ENCODE assay signal across 8 cellular contexts in the genomic region with DNA sequence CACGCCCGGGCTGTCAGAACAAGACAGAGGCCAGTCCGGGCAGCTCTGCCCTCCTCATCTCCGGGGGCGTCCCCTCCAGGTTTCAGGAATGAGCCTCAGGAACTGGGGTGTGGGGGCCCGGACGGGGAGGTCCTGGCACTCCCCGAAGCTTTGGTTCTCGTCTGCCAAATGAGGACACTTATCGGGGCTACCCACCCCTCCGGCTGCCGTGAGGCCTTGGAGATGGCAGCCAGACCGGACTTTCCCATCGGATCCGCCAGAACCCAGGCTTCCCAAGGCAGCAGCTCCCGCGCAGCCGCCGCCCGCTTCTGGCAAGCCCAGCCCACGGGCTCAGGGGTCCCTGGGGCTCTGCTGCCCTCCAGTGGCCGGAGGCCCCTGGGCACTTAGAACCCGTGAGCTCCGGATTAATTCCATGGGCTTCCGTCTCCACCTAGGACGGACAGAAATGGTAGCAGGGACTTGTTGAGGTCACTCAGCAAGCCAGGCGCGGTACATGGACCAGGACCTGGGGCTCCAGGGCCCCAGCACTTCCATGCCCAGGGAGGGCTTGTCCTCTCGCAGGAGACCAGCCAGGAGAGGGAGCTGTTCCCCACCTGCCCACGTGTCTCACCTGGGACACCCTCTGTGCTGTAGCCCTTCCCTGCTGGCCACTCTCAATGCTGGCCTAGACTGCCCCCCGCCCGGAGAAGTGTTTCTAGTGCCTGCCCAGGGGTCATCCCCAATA.
DNase-seq lines count a peak whose midpoint lies in the region; ATAC-seq and TF ChIP-seq lines count a peak whose summit lies in the region.

No MANE protein-coding gene starts in this region.

- H3K4me2 ChIP-seq in SU-DHL-6 (ENCODE audit: low read depth, low read length, poor library complexity, severe bottlenecking) = peak overlapping the region; percentile 55

- peak in 1 of 2 donors; percentile 60 for TF ChIP-seq EP300 in tibial nerve (IDR thresholded peaks at IDR 0.05)

- H3F3A ChIP-seq in SU-DHL-6 (ENCODE audit: insufficient read depth) = no peaks in the 10 kb centered on the region

- H3K9me3 ChIP-seq in SU-DHL-6 (ENCODE audit: insufficient read depth, low read length) = no peaks in the 10 kb centered on the region
- H3K9me3 ChIP-seq in cardiac muscle cell (ENCODE audit: low read depth) = no peaks in the 10 kb centered on the region
- H3K9me3 ChIP-seq in tibial nerve = no peaks in the 10 kb centered on the region

- POLR2A ChIA-PET in activated naive CD8-positive, alpha-beta T cell treated with anti-CD3 and anti-CD28 coated beads, Interleukin-2, amount 10 ng/mL, durations not matched to agents 7 days and 5 days (lab: Charles Lee) = interaction anchor here (1.0 to 1.3 kb wide), 4 partner anchors 124 to 433 kb away, joined by 3 to 4 read pairs (median 3); no protein-coding TSS in a partner anchor

- H3K36me3 ChIP-seq in SU-DHL-6 (ENCODE audit: low read length) = no peaks in the 10 kb centered on the region
- H3K36me3 ChIP-seq in cardiac muscle cell = no peaks in the 10 kb centered on the region
- H3K36me3 ChIP-seq in tibial nerve = no peaks in the 10 kb centered on the region

- ATAC-seq in activated naive CD8-positive, alpha-beta T cell treated with anti-CD3 and anti-CD28 coated beads, Interleukin-2, amount 10 ng/mL, durations not matched to agents 7 days and 5 days (ENCODE audit: low read depth) = peak; percentile 97

- H3K4me3 ChIP-seq in SU-DHL-6 (ENCODE audit: insufficient read depth, low read length, poor library complexity, severe bottlenecking) (peak overlapping the region; percentile 46), cardiac muscle cell (peak overlapping the region; percentile 13), tibial nerve (peak overlapping the region; percentile 12 to 48 (median 42))

- WGBS in tibial nerve, 2 donors = 6 to 8% methylated on average over 29 to 32 of the region's 32 CpGs

- H3K27ac ChIP-seq in SU-DHL-6 (ENCODE audit: low read depth, low read length) (no peak overlapping the region), cardiac muscle cell (no peak overlapping the region), tibial nerve (peak overlapping the region; percentile 2 to 85 (median 74))

- H4K20me1 ChIP-seq in SU-DHL-6 (ENCODE audit: low read depth, low read length) = no peaks in the 10 kb centered on the region

- TF ChIP-seq CTCF in SU-DHL-6 (IDR thresholded peaks at IDR 0.05; ENCODE audit: insufficient read depth, low read length, poor library complexity, severe bottlenecking) (peak; percentile 100), cardiac muscle cell (IDR thresholded peaks at IDR 0.05; ENCODE audit: low read depth, low read length) (peak; percentile 95), tibial nerve (IDR thresholded peaks at IDR 0.05) (peak; percentile 95 to 99 (median 97))

- no peaks in the 10 kb centered on the region for H3K36me3 Mint-ChIP-seq in activated naive CD8-positive, alpha-beta T cell treated with anti-CD3 and anti-CD28 coated beads, Interleukin-2, amount 10 ng/mL, durations not matched to agents 7 days and 5 days

- no peaks in the 10 kb centered on the region for H3K9me2 ChIP-seq in SU-DHL-6 (replicated peaks; ENCODE audit: insufficient read depth, low read length)

- H2AFZ ChIP-seq in SU-DHL-6 (ENCODE audit: low read depth, low read length, severe bottlenecking) = peak overlapping the region; percentile 90

- H3K9ac ChIP-seq in SU-DHL-6 (ENCODE audit: low read length) = peak overlapping the region; percentile 61

- H3K4me3 Mint-ChIP-seq in activated naive CD8-positive, alpha-beta T cell treated with anti-CD3 and anti-CD28 coated beads, Interleukin-2, amount 10 ng/mL, durations not matched to agents 7 days and 5 days = peak overlapping the region; percentile 81

- peaks cover 18% of the 10 kb centered on the region for H3K27me3 Mint-ChIP-seq in activated naive CD8-positive, alpha-beta T cell treated with anti-CD3 and anti-CD28 coated beads, Interleukin-2, amount 10 ng/mL, durations not matched to agents 7 days and 5 days

- peaks cover 21% of the 10 kb centered on the region for H3K4me1 Mint-ChIP-seq in activated naive CD8-positive, alpha-beta T cell treated with anti-CD3 and anti-CD28 coated beads, Interleukin-2, amount 10 ng/mL, durations not matched to agents 7 days and 5 days

- peak overlapping the region; percentile 71 for H3K27ac Mint-ChIP-seq in activated naive CD8-positive, alpha-beta T cell treated with anti-CD3 and anti-CD28 coated beads, Interleukin-2, amount 10 ng/mL, durations not matched to agents 7 days and 5 days

- no peaks in the 10 kb centered on the region for H3K27me3 ChIP-seq in SU-DHL-6 (ENCODE audit: low read length)
- no peaks in the 10 kb centered on the region for H3K27me3 ChIP-seq in cardiac muscle cell
- H3K27me3 ChIP-seq in tibial nerve = no peaks in the 10 kb centered on the region

- DNase-seq in DMS53 (lab: John Stamatoyannopoulos, UW) = peak; percentile 91
- DNase-seq in H4 (ENCODE audit: low spot score) = peak; percentile 78
- DNase-seq in NCI-H1048 (lab: John Stamatoyannopoulos, UW) = peak; percentile 74
- DNase-seq in activated naive CD8-positive, alpha-beta T cell treated with anti-CD3 and anti-CD28 coated beads, Interleukin-2, amount 10 ng/mL, durations not matched to agents 7 days and 5 days = peak; percentile 88
- DNase-seq in cardiac muscle cell (ENCODE audit: low read depth in 1 of 2, low spot score in 1 of 2) = peak; percentile 93
- peak; percentile 88 for DNase-seq in pons (ENCODE audit: low spot score)
- peak; percentile 71 to 81 for DNase-seq in tibial nerve (ENCODE audit: low spot score in 2 of 2)

- H3K9me3 Mint-ChIP-seq in activated naive CD8-positive, alpha-beta T cell treated with anti-CD3 and anti-CD28 coated beads, Interleukin-2, amount 10 ng/mL, durations not matched to agents 7 days and 5 days = peaks cover 4% of the 10 kb centered on the region

- H3K4me1 ChIP-seq in cardiac muscle cell (ENCODE audit: low read depth) = peaks cover 21% of the 10 kb centered on the region
- H3K4me1 ChIP-seq in tibial nerve = peaks cover 0 to 54% (median 23%) of the 10 kb centered on the region in 4 donors

- no peaks in the 10 kb centered on the region for H3K79me2 ChIP-seq in SU-DHL-6 (ENCODE audit: insufficient read depth, low read length)

- TF ChIP-seq POLR2A in tibial nerve (IDR thresholded peaks at IDR 0.05) = no peak

Comparison
In these comparisons a context has a peak if more than half of its experiments do, and no peak if none do; other contexts are left out.
1. H3K27ac ChIP-seq: peak in tibial nerve (4 of 4); none in SU-DHL-6 (single experiment) and cardiac muscle cell (single experiment).
2. Peak in every context shown above with its lines, with median percentiles within 50 percentile points of each other: DNase-seq, H3K4me3 ChIP-seq and CTCF ChIP-seq.